In genomic region chr2:170694316-170694715, GRCh38 we compare ENCODE assay signal across 1 cellular context.
TF ChIP-seq lines count a peak whose summit lies in the region.

No MANE protein-coding gene starts in this region.

TF ChIP-seq in GM12878, 131 proteins besides CTCF, POLR2A, EP300 and RAD21 (continued from another document):
- TF ChIP-seq ZNF592 (IDR thresholded peaks at IDR 0.05) (no peak), SMAD5 (IDR thresholded peaks at IDR 0.05; ENCODE audit: low read depth) (no peak), NR2F1 (conservative IDR thresholded peaks at IDR 0.05) (no peak), ESRRA (IDR thresholded peaks at IDR 0.05; ENCODE audit: low read length) (no peak), POLR2AphosphoS2 (IDR thresholded peaks at IDR 0.05; ENCODE audit: low read depth, low read length) (no peak), IRF5 (IDR thresholded peaks at IDR 0.05; ENCODE audit: borderline replicate concordance) (no peak), POLR2AphosphoS5 (IDR thresholded peaks at IDR 0.05; ENCODE audit: low read length) (no peak), KDM1A (IDR thresholded peaks at IDR 0.05; ENCODE audit: borderline replicate concordance) (no peak), NFYA (IDR thresholded peaks at IDR 0.05; ENCODE audit: borderline replicate concordance, low read depth, low read length) (no peak), NR2C2 (IDR thresholded peaks at IDR 0.05; ENCODE audit: borderline replicate concordance, control insufficient read depth, insufficient read length, low read depth) (no peak), YBX1 (IDR thresholded peaks at IDR 0.05) (no peak), BCL11A (IDR thresholded peaks at IDR 0.05; ENCODE audit: low read depth, low read length) (no peak), EZH2 (IDR thresholded peaks at IDR 0.05; ENCODE audit: borderline replicate concordance, control insufficient read depth, low read depth, low read length) (no peak)
TF ChIP-seq in GM12878: peak in this region for 0.
